10 cellular contexts compared by ENCODE assay signal in genomic region chr13:76879876-76880270, GRCh38. TPM values are rescaled to one million over a fixed set of nuclear protein-coding genes. Genes with fewer than 3 reads are reported as not detected.
DNase-seq lines count a peak whose midpoint lies in the region; ATAC-seq, FAIRE-seq and TF ChIP-seq lines count a peak whose summit lies in the region.
"Had no signal": no experiment of that assay in that cellular context is flagged by ENCODE, and none has a peak within 500 bp of the region (broad histone marks: within the 10 kb centered on the region; RNA-seq: fewer than 3 reads in every experiment).

No MANE protein-coding gene starts in this region.

- peak overlapping the region in 1 of 6 donors; percentile 20 for H3K27ac Mint-ChIP-seq in immature natural killer cell

- H3K27me3 ChIP-seq in liver (ENCODE audit: control insufficient read depth in 4 of 4, insufficient read depth in 4 of 4, low read length in 3 of 4) (peaks cover 0 to 4% (median under 1%) of the 10 kb centered on the region in 4 donors), HepG2 (ENCODE audit: control insufficient read depth in 1 of 2, insufficient read depth in 2 of 2, low read length in 2 of 2) (peaks cover 0 to 22% of the 10 kb centered on the region in 2 experiments; a peak in 3 of 5 replicates)

- no TSS peak for BruUV-seq in HepG2 (replicated peaks; lab: Mats Ljungman, UMichigan)

- H3K4me1 Mint-ChIP-seq in immature natural killer cell = peaks cover 23 to 34% of the 10 kb centered on the region in 2 donors

- H3K4me2 ChIP-seq in HepG2 (ENCODE audit: low read depth, low read length) = no peak overlapping the region

- H3K27ac ChIP-seq in liver (ENCODE audit: low read depth in 1 of 2, low read length in 2 of 2) (peak overlapping the region; percentile 51 to 64), HepG2 (ENCODE audit: extremely low read length, insufficient read depth, low read length) (no peak overlapping the region), SK-N-MC (peak overlapping the region; percentile 51; the same call in 1 of the 2 replicates)

- H3K9me3 ChIP-seq in liver (ENCODE audit: control insufficient read depth in 4 of 4, low read length in 3 of 4) (no peaks in the 10 kb centered on the region), HepG2 (ENCODE audit: low read length) (no peaks in the 10 kb centered on the region), SK-N-MC (ENCODE audit: low read depth, low read length) (no peaks in the 10 kb centered on the region)

- H2AFZ ChIP-seq in HepG2 (ENCODE audit: low read length) = no peak overlapping the region

- no peaks in the 10 kb centered on the region for H3K9me3 Mint-ChIP-seq in immature natural killer cell

- TF ChIP-seq POLR2A in HepG2 (IDR thresholded peaks at IDR 0.05; ENCODE audit: insufficient read depth in 1 of 2, low read depth in 2 of 2, low read length in 2 of 2) = no peak

- TF ChIP-seq EP300 in HepG2 (IDR thresholded peaks at IDR 0.05; ENCODE audit: low read depth in 2 of 2, low read length in 2 of 2) (no peak), HepG2 (CRISPR knock-in tag; IDR thresholded peaks at IDR 0.05; ENCODE audit: borderline replicate concordance) (no peak)

- no peak for FAIRE-seq in HepG2 (lab: Jason Lieb, UNC)
- FAIRE-seq: H1 had no signal

- H3K79me2 ChIP-seq in HepG2 (ENCODE audit: insufficient read depth, low read length) = no peaks in the 10 kb centered on the region

- intact Hi-C loops in HepG2 (cut with micrococcal nuclease; ENCODE audit: unreplicated experiment) = no loop called here

- H3K9ac ChIP-seq in liver (ENCODE audit: low read depth in 1 of 2, low read length in 2 of 2) (peak overlapping the region in 1 of 2 donors; percentile 39), HepG2 (ENCODE audit: insufficient read depth, low read depth, low read length) (no peak overlapping the region), SK-N-MC (ENCODE audit: insufficient read length) (no peak overlapping the region)

- TF ChIP-seq RAD21 in liver (IDR thresholded peaks at IDR 0.05) (no peak), HepG2 (CRISPR knock-in tag; IDR thresholded peaks at IDR 0.05) (no peak)

- CTCF ChIA-PET in HepG2 (lab: Yijun Ruan, JAX; ENCODE audit: low intra/inter-chr PET ratio, low total read pairs) = no interaction called here

- no peaks in the 10 kb centered on the region for H4K20me1 ChIP-seq in HepG2 (ENCODE audit: insufficient read depth, low read length)

- H3K4me3 ChIP-seq in liver (ENCODE audit: low read depth in 1 of 3, low read length in 3 of 3) (no peak overlapping the region), HepG2 (replicated peaks in 1 of 3; ENCODE audit: insufficient read depth in 1 of 3, low read depth in 2 of 3, low read length in 3 of 3) (no peak overlapping the region), SK-N-MC (no peak overlapping the region)

- POLR2A ChIA-PET in HepG2 (lab: Yijun Ruan, JAX) = no interaction called here

- DNase-seq in HepG2 (ENCODE audit: low spot score) (no peak), SK-N-MC (ENCODE audit: low read depth, low spot score) (no peak), immature natural killer cell (no peak), T1000 (lab: John Stamatoyannopoulos, UW) (no peak), DMS114 treated with DMSO at 0.1 percent for 48 hours (lab: John Stamatoyannopoulos, UW; ENCODE audit: unreplicated experiment) (no peak), AML-193 (lab: John Stamatoyannopoulos, UW) (no peak)
- DNase-seq in stimulated activated CD4-positive, alpha-beta T cell treated with anti-CD3 and anti-CD28 coated beads, Interleukin-2, amount 100 ng/mL, for 24 hours = no peak
- DNase-seq: NCI-H345 had no signal

- H3K4me1 ChIP-seq in liver (ENCODE audit: control insufficient read depth in 4 of 4, insufficient read depth in 4 of 4, low read length in 3 of 4) (peaks cover 0 to 4% (median under 1%) of the 10 kb centered on the region in 4 donors), HepG2 (ENCODE audit: insufficient read depth, low read length) (no peaks in the 10 kb centered on the region)

- WGBS in liver = 71% methylated on average over 3 of the region's 3 CpGs
- 0% methylated on average over 3 of the region's 3 CpGs for WGBS in HepG2 (ENCODE audit: low lambda C conversion rate)

- peak overlapping the region in 3 of 5 donors; percentile 65 to 70 (median 69) for H3K4me3 Mint-ChIP-seq in immature natural killer cell

- no peak for ATAC-seq in HepG2

- in situ Hi-C loops in HepG2 (cut with HindIII; ENCODE audit: extremely low pct_ligation_motif_present, low pct_unique_long_range_greater_than_20kb) = no loop called here

- peaks cover 4 to 16% (median 10%) of the 10 kb centered on the region in 3 donors for H3K27me3 Mint-ChIP-seq in immature natural killer cell (ENCODE audit: low read depth in 3 of 3)

- H3K36me3 Mint-ChIP-seq in immature natural killer cell = no peaks in the 10 kb centered on the region

- TF ChIP-seq CTCF in liver (IDR thresholded peaks at IDR 0.05; ENCODE audit: low read depth, low read length, missing input control) (no peak), HepG2 (CRISPR knock-in tag; IDR thresholded peaks at IDR 0.05) (no peak)

- H3K36me3 ChIP-seq in liver (ENCODE audit: control insufficient read depth in 4 of 4, insufficient read depth in 3 of 4, low read depth in 1 of 4, low read length in 3 of 4) (no peaks in the 10 kb centered on the region), HepG2 (replicated peaks in 1 of 2; ENCODE audit: control insufficient read depth in 1 of 2, insufficient read depth in 2 of 2, low read length in 2 of 2) (no peaks in the 10 kb centered on the region), SK-N-MC (ENCODE audit: insufficient read depth, low read length) (no peaks in the 10 kb centered on the region)

TF ChIP-seq in liver, 16 proteins besides CTCF, POLR2A, EP300 and RAD21:
- no peak for TF ChIP-seq SP1 (IDR thresholded peaks at IDR 0.05)
TF ChIP-seq in liver: peak in this region for 0.

TF ChIP-seq in HepG2, 621 proteins besides CTCF, POLR2A, EP300 and RAD21 (continues in another document):
- TF ChIP-seq ZFX (CRISPR knock-in tag; IDR thresholded peaks at IDR 0.05; ENCODE audit: low read depth) = no peak
- TF ChIP-seq ZNF382 (CRISPR knock-in tag; IDR thresholded peaks at IDR 0.05; ENCODE audit: borderline replicate concordance) = no peak
- TF ChIP-seq HOXA9 (CRISPR knock-in tag; IDR thresholded peaks at IDR 0.05; ENCODE audit: borderline replicate concordance) = no peak
- TF ChIP-seq POGK (CRISPR knock-in tag; conservative IDR thresholded peaks at IDR 0.05) = no peak

RNA-seq across cellular contexts. Expression of gene KCTD12, which starts 6.3 kb away (rescaled TPM):
- 10 to 100 TPM in 1 of 2 donors, 1 to 10 TPM in 1; 8.7 to 14.8 TPM for total RNA-seq in liver
- 1 to 10 TPM; 1.5 to 4.6 TPM for polyA plus RNA-seq in liver
- not detected in 2 replicates for total RNA-seq in HepG2 (2016; rRNA removed; fragmentation: Illumina TruSeq; extraction: Trizol)
- total RNA-seq in HepG2 (2016; cell fraction: cytosol; rRNA removed; fragmentation: Illumina TruSeq; extraction: Trizol; ENCODE audit: low read depth) = not detected in 2 replicates
- not detected in 2 replicates for total RNA-seq in HepG2 (2016; cell fraction: insoluble cytoplasmic fraction; rRNA removed; fragmentation: Illumina TruSeq; extraction: Trizol)
- not detected in 2 replicates for total RNA-seq in HepG2 (2016; cell fraction: membrane; rRNA removed; fragmentation: Illumina TruSeq; extraction: Trizol)
- not detected in 2 replicates for total RNA-seq in HepG2 (2016; cell fraction: nucleus; rRNA removed; fragmentation: Illumina TruSeq; extraction: Trizol)
- polyA plus RNA-seq in HepG2 (2011; rRNA removed) = not detected in 2 replicates
- 0.01 TPM in 1 of 2 replicates, not detected in the other for polyA plus RNA-seq in HepG2 (2011; cell fraction: cytosol; rRNA removed)
- polyA plus RNA-seq in HepG2 (2011; cell fraction: nucleus; rRNA removed) = 0.02 TPM in 1 of 2 replicates, not detected in the other
- polyA plus RNA-seq in HepG2 (2012) = not detected in 2 replicates
- not detected in 2 replicates for polyA plus RNA-seq in HepG2 (2016; cell fraction: cytosol; fragmentation: Illumina TruSeq; extraction: Trizol; ENCODE audit: low read depth)
- not detected in 2 replicates for polyA plus RNA-seq in HepG2 (2016; cell fraction: insoluble cytoplasmic fraction; fragmentation: Illumina TruSeq; extraction: Trizol; ENCODE audit: low read depth)
- polyA plus RNA-seq in HepG2 (2016; cell fraction: membrane; fragmentation: Illumina TruSeq; extraction: Trizol; ENCODE audit: low read depth) = not detected in 2 replicates
- polyA plus RNA-seq in HepG2 (2016; cell fraction: nucleus; fragmentation: Illumina TruSeq; extraction: Trizol; ENCODE audit: insufficient read depth, low read depth) = not detected in 2 replicates
- not detected in 2 replicates for polyA minus RNA-seq in HepG2 (2011; rRNA and poly(A)+ RNA removed; ENCODE audit: low replicate concordance)
- polyA minus RNA-seq in HepG2 (2011; cell fraction: cytosol; rRNA and poly(A)+ RNA removed) = not detected in 2 replicates
- polyA minus RNA-seq in HepG2 (2011; cell fraction: nucleus; rRNA and poly(A)+ RNA removed) = not detected in 2 replicates
- 1 to 10 TPM in 1 of 3 donors, under 1 TPM in 2; 0.31 to 1.1 (median 0.47) TPM for polyA plus RNA-seq in immature natural killer cell
